ENCODE assay signal across 14 cellular contexts in the genomic region with DNA sequence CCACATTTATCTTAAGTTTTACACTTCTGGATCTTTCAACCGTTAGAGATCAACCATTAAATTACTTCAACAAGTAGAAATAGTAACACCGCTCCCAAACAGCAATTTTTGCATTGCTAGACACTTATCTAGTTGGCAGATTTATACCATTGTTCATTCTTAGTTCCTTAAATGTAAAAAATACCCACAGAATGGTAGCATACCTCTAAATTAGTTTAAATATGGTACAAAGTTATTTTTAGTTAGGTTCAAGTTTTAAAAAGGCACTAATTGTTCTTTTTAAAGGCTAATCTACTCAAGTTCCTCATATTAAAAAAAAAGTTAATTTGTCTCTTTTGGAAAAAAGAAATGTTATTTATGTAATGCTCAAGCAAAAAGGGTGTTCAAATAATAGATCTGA. TPM values are rescaled to one million over a fixed set of nuclear protein-coding genes. Genes with fewer than 3 reads are reported as not detected.
A peak's percentile ranks its signal among the peaks of the same experiment; 100 is the strongest.
DNase-seq lines count a peak whose midpoint lies in the region; ATAC-seq and TF ChIP-seq lines count a peak whose summit lies in the region.
"Had no signal": no experiment of that assay in that cellular context is flagged by ENCODE, and none has a peak within 500 bp of the region (broad histone marks: within the 10 kb centered on the region; RNA-seq: fewer than 3 reads in every experiment).

No MANE protein-coding gene starts in this region.

- H3K27me3 Mint-ChIP-seq in activated naive CD4-positive, alpha-beta T cell treated with anti-CD3 and anti-CD28 coated beads, Interleukin-2, amount 50 U/mL, for 24 hours: no peaks in the 10 kb centered on the region
- no peaks in the 10 kb centered on the region for H3K27me3 Mint-ChIP-seq in activated naive CD4-positive, alpha-beta T cell treated with anti-CD3 and anti-CD28 coated beads for 36 hours (ENCODE audit: low read depth)
- H3K27me3 Mint-ChIP-seq: type B pancreatic cell had no signal

- intact Hi-C loops in activated naive CD4-positive, alpha-beta T cell treated with anti-CD3 and anti-CD28 coated beads for 36 hours (cut with micrococcal nuclease): no loop called here
- intact Hi-C loops in tibial artery (cut with DNase I; ENCODE audit: low total_unique reads): no loop called here

- H3K27ac Mint-ChIP-seq in activated naive CD4-positive, alpha-beta T cell treated with anti-CD3 and anti-CD28 coated beads, Interleukin-2, amount 50 U/mL, for 24 hours: peak overlapping the region; percentile 30
- H3K27ac Mint-ChIP-seq in activated naive CD4-positive, alpha-beta T cell treated with anti-CD3 and anti-CD28 coated beads for 36 hours: no peak overlapping the region

- H3K36me3 Mint-ChIP-seq in activated naive CD4-positive, alpha-beta T cell treated with anti-CD3 and anti-CD28 coated beads, Interleukin-2, amount 50 U/mL, for 24 hours: peaks cover 13% of the 10 kb centered on the region
- peaks cover 5% of the 10 kb centered on the region for H3K36me3 Mint-ChIP-seq in activated naive CD4-positive, alpha-beta T cell treated with anti-CD3 and anti-CD28 coated beads for 36 hours (ENCODE audit: low read depth)

- no peak for TF ChIP-seq POLR2A in gastroesophageal sphincter (IDR thresholded peaks at IDR 0.05)

- no peaks in the 10 kb centered on the region for H3K9me3 Mint-ChIP-seq in activated naive CD4-positive, alpha-beta T cell treated with anti-CD3 and anti-CD28 coated beads, Interleukin-2, amount 50 U/mL, for 24 hours
- H3K9me3 Mint-ChIP-seq in activated naive CD4-positive, alpha-beta T cell treated with anti-CD3 and anti-CD28 coated beads for 36 hours: no peaks in the 10 kb centered on the region
- H3K9me3 Mint-ChIP-seq: type B pancreatic cell had no signal

- H3K4me1 ChIP-seq in gastroesophageal sphincter (peaks cover 17 to 90% (median 36%) of the 10 kb centered on the region in 3 donors), tibial artery (peaks cover 4 to 85% (median 38%) of the 10 kb centered on the region in 4 donors)

- H3K4me3 ChIP-seq in SK-N-MC (no peak overlapping the region), gastroesophageal sphincter (no peak overlapping the region), tibial artery (no peak overlapping the region)
- H3K4me3 ChIP-seq: adrenal gland, HAP-1, left lung had no signal

- no peak overlapping the region for H3K4me3 Mint-ChIP-seq in activated naive CD4-positive, alpha-beta T cell treated with anti-CD3 and anti-CD28 coated beads, Interleukin-2, amount 50 U/mL, for 24 hours
- no peak overlapping the region for H3K4me3 Mint-ChIP-seq in activated naive CD4-positive, alpha-beta T cell treated with anti-CD3 and anti-CD28 coated beads for 36 hours

- CTCF ChIA-PET in activated naive CD4-positive, alpha-beta T cell treated with anti-CD3 and anti-CD28 coated beads for 36 hours (lab: Charles Lee): interaction anchor here (0.9 kb wide), 1 partner anchor 52 kb away, joined by 3 read pairs; no protein-coding TSS in a partner anchor

- TF ChIP-seq CTCF in gastroesophageal sphincter (IDR thresholded peaks at IDR 0.05) (no peak), tibial artery (IDR thresholded peaks at IDR 0.05) (no peak)

- TF ChIP-seq EP300 in gastroesophageal sphincter (IDR thresholded peaks at IDR 0.05): no peak

- WGBS in gastroesophageal sphincter (ENCODE audit: low coverage in 1 of 2), 2 donors: 40 to 60% methylated on average over 2 of the region's 2 CpGs

- H3K9ac ChIP-seq in SK-N-MC (ENCODE audit: insufficient read length): no peak overlapping the region

- H3K9me3 ChIP-seq in SK-N-MC (ENCODE audit: low read depth, low read length): no peaks in the 10 kb centered on the region
- no peaks in the 10 kb centered on the region for H3K9me3 ChIP-seq in gastroesophageal sphincter
- H3K9me3 ChIP-seq in tibial artery: no peaks in the 10 kb centered on the region
- H3K9me3 ChIP-seq: adrenal gland, HAP-1, left lung had no signal

- H3K4me1 Mint-ChIP-seq in activated naive CD4-positive, alpha-beta T cell treated with anti-CD3 and anti-CD28 coated beads, Interleukin-2, amount 50 U/mL, for 24 hours: peaks cover 81% of the 10 kb centered on the region
- peaks cover 54% of the 10 kb centered on the region for H3K4me1 Mint-ChIP-seq in activated naive CD4-positive, alpha-beta T cell treated with anti-CD3 and anti-CD28 coated beads for 36 hours (ENCODE audit: low read depth)

- H3K27ac ChIP-seq in SK-N-MC: peak overlapping the region; percentile 48; the same call in 1 of the 2 replicates
- peak overlapping the region in 3 of 4 donors; percentile 31 to 62 (median 55) for H3K27ac ChIP-seq in gastroesophageal sphincter
- peak overlapping the region; percentile 53 to 67 for H3K27ac ChIP-seq in tibial artery
- H3K27ac ChIP-seq: adrenal gland had no signal

- DNase-seq in activated naive CD4-positive, alpha-beta T cell treated with anti-CD3 and anti-CD28 coated beads for 36 hours: no peak
- no peak for DNase-seq in SK-N-MC (ENCODE audit: low read depth, low spot score)
- no peak for DNase-seq in tibial artery
- DNase-seq in GM19240 (ENCODE audit: insufficient read length, low spot score): no peak
- DNase-seq in COR-L47 (lab: John Stamatoyannopoulos, UW): no peak
- DNase-seq in stimulated activated naive CD4-positive, alpha-beta T cell (lab: John Stamatoyannopoulos, UW): no peak
- DNase-seq: left lung, NCI-H187, SHP77 treated with DMSO at 0.1 percent for 48 hours had no signal

- H3K27me3 ChIP-seq in gastroesophageal sphincter (no peaks in the 10 kb centered on the region), tibial artery (no peaks in the 10 kb centered on the region)
- H3K27me3 ChIP-seq: adrenal gland, left lung had no signal

- peaks cover 17% of the 10 kb centered on the region; the same call in 1 of the 2 replicates for H3K36me3 ChIP-seq in SK-N-MC (ENCODE audit: insufficient read depth, low read length)
- H3K36me3 ChIP-seq in gastroesophageal sphincter: peaks cover 0 to 13% of the 10 kb centered on the region in 2 donors
- H3K36me3 ChIP-seq in tibial artery: peaks cover 0 to 6% (median 3%) of the 10 kb centered on the region in 3 donors
- H3K36me3 ChIP-seq: HAP-1 had no signal

- ATAC-seq in gastroesophageal sphincter: no peak

RNA-seq across cellular contexts. Expression of gene PFDN1, which starts 8.1 kb away (rescaled TPM):
- 10 to 100 TPM; 50.6 to 57.1 TPM for total RNA-seq in activated naive CD4-positive, alpha-beta T cell treated with anti-CD3 and anti-CD28 coated beads for 36 hours
- total RNA-seq in gastroesophageal sphincter: 10 to 100 TPM; 66.1 to 99.7 (median 92.8) TPM

RNA-seq across cellular contexts. Expression of gene HBEGF, which starts 51.6 kb away (rescaled TPM):
- 1 to 10 TPM; 8.7 to 9.1 TPM for total RNA-seq in activated naive CD4-positive, alpha-beta T cell treated with anti-CD3 and anti-CD28 coated beads for 36 hours
- total RNA-seq in gastroesophageal sphincter: 10 to 100 TPM in 1 of 4 donors, 1 to 10 TPM in 3; 4.7 to 17.4 (median 6.6) TPM
